Comparison of ENCODE assay signal across 18 cellular contexts in the genomic region with DNA sequence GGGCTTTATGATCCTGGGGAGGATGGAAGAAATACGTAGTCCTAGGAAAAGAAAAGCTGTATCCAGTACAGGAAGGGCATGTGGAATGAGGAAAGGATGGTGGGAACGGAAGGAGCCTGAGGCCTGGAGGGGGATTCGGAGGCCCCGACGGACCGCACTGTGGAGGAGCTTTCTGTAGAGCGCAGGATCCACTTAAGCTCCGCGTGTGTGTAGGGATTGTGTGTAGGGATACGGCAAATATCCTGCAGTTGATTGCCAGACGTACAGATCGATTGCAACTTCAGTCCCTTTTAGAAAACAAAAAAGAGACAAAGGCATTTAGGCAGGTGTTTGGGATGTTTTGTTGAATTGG.
"Had no signal": no experiment of that assay in that cellular context is flagged by ENCODE, and none has a peak within 500 bp of the region (broad histone marks: within the 10 kb centered on the region; RNA-seq: fewer than 3 reads in every experiment).

No MANE protein-coding gene starts in this region.

- H3K27ac ChIP-seq: foreskin keratinocyte, pancreas, psoas muscle, right atrium auricular region, tibial nerve, WERI-Rb-1 had no signal

- H3K36me3 ChIP-seq: pancreas, right atrium auricular region, tibial nerve, WERI-Rb-1 had no signal

- H3K27ac Mint-ChIP-seq: activated naive CD8-positive, alpha-beta T cell; mesothelial cell of epicardium; naive thymus-derived CD8-positive, alpha-beta T cell had no signal

- H3K4me1 ChIP-seq: psoas muscle, tibial nerve had no signal

- DNase-seq: activated CD4-positive, alpha-beta T cell treated with anti-CD3 and anti-CD28 coated beads for 1 hour; activated T-cell treated with anti-CD3 and anti-CD28 coated beads, Interleukin-2, amount 50 U/mL, for 1 hour; cerebellar nuclear complex; cortex of kidney; naive thymus-derived CD8-positive, alpha-beta T cell; pancreas; psoas muscle; stimulated activated CD4-positive, alpha-beta T cell treated with anti-CD3 and anti-CD28 coated beads, Interleukin-4, amount 100 ng/mL, for 24 hours; stimulated activated naive CD8-positive, alpha-beta T cell treated with anti-CD3 and anti-CD28 coated beads, Interleukin-15, Interleukin-2, amounts not matched to agents 100 U/mL and 50 U/mL, for 24 hours; substantia nigra; T-helper 1 cell; WERI-Rb-1 had no signal

- H3K4me1 Mint-ChIP-seq: naive thymus-derived CD8-positive, alpha-beta T cell had no signal

- H3K4me3 ChIP-seq: lung, pancreas, psoas muscle, right atrium auricular region, tibial nerve had no signal

- H3K9me3 ChIP-seq: pancreas, psoas muscle, right atrium auricular region, tibial nerve had no signal

- H3K36me3 Mint-ChIP-seq: activated naive CD8-positive, alpha-beta T cell; naive thymus-derived CD8-positive, alpha-beta T cell had no signal

- H3K4me3 Mint-ChIP-seq: activated naive CD8-positive, alpha-beta T cell; mesothelial cell of epicardium; naive thymus-derived CD8-positive, alpha-beta T cell had no signal

- H3K27me3 ChIP-seq: foreskin keratinocyte, pancreas, right atrium auricular region, tibial nerve had no signal
